ENCODE assay signal across 1 cellular context in genomic region chr15:79003896-79004295, GRCh38.
TF ChIP-seq lines count a peak whose summit lies in the region.

No MANE protein-coding gene starts in this region.

TF ChIP-seq in SK-N-SH, 30 proteins besides CTCF, POLR2A, EP300 and RAD21 (continued from another document):
- TF ChIP-seq, protein P1, sequence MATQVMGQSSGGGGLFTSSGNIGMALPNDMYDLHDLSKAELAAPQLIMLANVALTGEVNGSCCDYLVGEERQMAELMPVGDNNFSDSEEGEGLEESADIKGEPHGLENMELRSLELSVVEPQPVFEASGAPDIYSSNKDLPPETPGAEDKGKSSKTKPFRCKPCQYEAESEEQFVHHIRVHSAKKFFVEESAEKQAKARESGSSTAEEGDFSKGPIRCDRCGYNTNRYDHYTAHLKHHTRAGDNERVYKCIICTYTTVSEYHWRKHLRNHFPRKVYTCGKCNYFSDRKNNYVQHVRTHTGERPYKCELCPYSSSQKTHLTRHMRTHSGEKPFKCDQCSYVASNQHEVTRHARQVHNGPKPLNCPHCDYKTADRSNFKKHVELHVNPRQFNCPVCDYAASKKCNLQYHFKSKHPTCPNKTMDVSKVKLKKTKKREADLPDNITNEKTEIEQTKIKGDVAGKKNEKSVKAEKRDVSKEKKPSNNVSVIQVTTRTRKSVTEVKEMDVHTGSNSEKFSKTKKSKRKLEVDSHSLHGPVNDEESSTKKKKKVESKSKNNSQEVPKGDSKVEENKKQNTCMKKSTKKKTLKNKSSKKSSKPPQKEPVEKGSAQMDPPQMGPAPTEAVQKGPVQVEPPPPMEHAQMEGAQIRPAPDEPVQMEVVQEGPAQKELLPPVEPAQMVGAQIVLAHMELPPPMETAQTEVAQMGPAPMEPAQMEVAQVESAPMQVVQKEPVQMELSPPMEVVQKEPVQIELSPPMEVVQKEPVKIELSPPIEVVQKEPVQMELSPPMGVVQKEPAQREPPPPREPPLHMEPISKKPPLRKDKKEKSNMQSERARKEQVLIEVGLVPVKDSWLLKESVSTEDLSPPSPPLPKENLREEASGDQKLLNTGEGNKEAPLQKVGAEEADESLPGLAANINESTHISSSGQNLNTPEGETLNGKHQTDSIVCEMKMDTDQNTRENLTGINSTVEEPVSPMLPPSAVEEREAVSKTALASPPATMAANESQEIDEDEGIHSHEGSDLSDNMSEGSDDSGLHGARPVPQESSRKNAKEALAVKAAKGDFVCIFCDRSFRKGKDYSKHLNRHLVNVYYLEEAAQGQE (IDR thresholded peaks at IDR 0.05; ENCODE audit: low read depth, low read length): no peak
